15 cellular contexts compared by ENCODE assay signal in the genomic region with DNA sequence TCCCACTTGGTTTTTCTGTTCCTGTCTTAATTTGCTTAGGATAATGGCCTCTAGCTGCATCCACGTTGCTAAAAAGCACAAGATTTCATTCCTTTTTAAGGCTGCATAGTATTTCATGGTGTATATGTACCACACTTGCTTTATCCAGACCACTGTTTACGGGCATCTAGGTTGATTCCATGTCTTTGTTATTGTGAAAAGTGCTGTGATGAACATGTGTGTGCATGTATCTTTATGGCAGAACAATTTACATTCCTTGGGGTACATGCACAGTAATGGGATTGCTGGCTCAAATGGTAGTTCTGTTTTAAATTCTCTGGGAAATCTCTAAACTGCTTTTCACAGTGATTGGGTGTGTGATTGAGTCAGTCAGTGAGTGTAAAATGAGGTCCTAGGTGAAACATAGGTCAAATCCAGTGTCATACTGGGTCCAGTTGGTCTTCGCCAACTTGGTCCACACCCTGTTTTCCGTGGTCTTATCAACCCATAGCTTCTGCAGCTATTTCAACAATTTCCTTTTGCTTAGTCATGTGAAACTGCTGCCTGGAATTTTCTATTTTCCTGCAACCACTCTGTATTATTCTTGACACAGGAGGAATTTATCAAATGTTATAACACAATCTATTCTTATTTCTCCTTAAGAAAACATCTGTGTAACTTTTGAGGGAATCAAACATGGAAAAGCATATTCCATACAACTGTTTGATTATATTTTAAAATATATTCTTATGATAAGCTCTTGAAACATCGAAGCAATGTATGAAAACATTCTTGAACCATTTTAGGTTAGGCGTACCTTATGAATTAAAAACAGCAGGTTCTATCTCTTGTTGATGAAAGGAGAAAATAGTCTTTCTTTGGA.
DNase-seq lines count a peak whose midpoint lies in the region; ATAC-seq and TF ChIP-seq lines count a peak whose summit lies in the region.
"Had no signal": no experiment of that assay in that cellular context is flagged by ENCODE, and none has a peak within 500 bp of the region (broad histone marks: within the 10 kb centered on the region; RNA-seq: fewer than 3 reads in every experiment).

No MANE protein-coding gene starts in this region.

- H3K4me3 Mint-ChIP-seq in stimulated activated memory B cell treated with anti-CD40 and anti-IgM and Interleukin-4, amounts not matched to agents 10 μg/mL and 1 μg/mL and 100 μg/mL, for 72 hours, result no peak overlapping the region
- H3K4me3 Mint-ChIP-seq: activated CD8-positive, alpha-beta T cell treated with anti-CD3 and anti-CD28 coated beads, Interleukin-2, amount 10 ng/mL, durations not matched to agents 7 days and 5 days; naive B cell had no signal

- no peaks in the 10 kb centered on the region for H3K4me1 Mint-ChIP-seq in stimulated activated memory B cell treated with anti-CD40 and anti-IgM and Interleukin-4, amounts not matched to agents 10 μg/mL and 1 μg/mL and 100 μg/mL, for 72 hours

- no peaks in the 10 kb centered on the region for H3K27me3 ChIP-seq in thoracic aorta (replicated peaks; ENCODE audit: insufficient read depth)
- H3K27me3 ChIP-seq: Peyer's patch had no signal

- H3K27ac Mint-ChIP-seq in stimulated activated memory B cell treated with anti-CD40 and anti-IgM and Interleukin-4, amounts not matched to agents 10 μg/mL and 1 μg/mL and 100 μg/mL, for 72 hours, result no peak overlapping the region
- H3K27ac Mint-ChIP-seq: activated CD8-positive, alpha-beta T cell treated with anti-CD3 and anti-CD28 coated beads, Interleukin-2, amount 10 ng/mL, durations not matched to agents 7 days and 5 days; naive B cell had no signal

- TF ChIP-seq CTCF in thoracic aorta (IDR thresholded peaks at IDR 0.05), result no peak

- H3K4me3 ChIP-seq in thoracic aorta, result peak overlapping the region; percentile 55
- H3K4me3 ChIP-seq: Peyer's patch had no signal

- no peaks in the 10 kb centered on the region for H3K36me3 Mint-ChIP-seq in stimulated activated memory B cell treated with anti-CD40 and anti-IgM and Interleukin-4, amounts not matched to agents 10 μg/mL and 1 μg/mL and 100 μg/mL, for 72 hours
- H3K36me3 Mint-ChIP-seq: naive B cell had no signal

- H3K9me3 ChIP-seq in thoracic aorta, result no peaks in the 10 kb centered on the region
- H3K9me3 ChIP-seq: Peyer's patch had no signal

- no peaks in the 10 kb centered on the region for H3K27me3 Mint-ChIP-seq in stimulated activated memory B cell treated with anti-CD40 and anti-IgM and Interleukin-4, amounts not matched to agents 10 μg/mL and 1 μg/mL and 100 μg/mL, for 72 hours

- H3K9me3 Mint-ChIP-seq in stimulated activated memory B cell treated with anti-CD40 and anti-IgM and Interleukin-4, amounts not matched to agents 10 μg/mL and 1 μg/mL and 100 μg/mL, for 72 hours, result peaks cover 3% of the 10 kb centered on the region

- peak; percentile 69 for DNase-seq in HS-27A (ENCODE audit: low read depth)
- DNase-seq in amniotic epithelial cell (ENCODE audit: low read depth), result peak; percentile 85
- DNase-seq in glomerular visceral epithelial cell (ENCODE audit: extremely low spot score), result peak; percentile 31
- DNase-seq in thoracic aorta (ENCODE audit: low spot score), result no peak
- no peak for DNase-seq in GM19238 (ENCODE audit: insufficient read length, low spot score)
- no peak for DNase-seq in NCI-H2196 (lab: John Stamatoyannopoulos, UW; ENCODE audit: unreplicated experiment)
- DNase-seq: activated CD8-positive, alpha-beta T cell treated with anti-CD3 and anti-CD28 coated beads, Interleukin-2, amount 10 ng/mL, durations not matched to agents 7 days and 5 days; activated naive CD4-positive, alpha-beta T cell; naive B cell; NCI-H1092; NCI-H446 treated with DMSO at 0.1 percent for 48 hours; Peyer's patch; substantia nigra; T-helper 9 cell had no signal

- no peaks in the 10 kb centered on the region for H3K36me3 ChIP-seq in thoracic aorta
- H3K36me3 ChIP-seq: Peyer's patch had no signal

- peak; percentile 47 for ATAC-seq in thoracic aorta (ENCODE audit: insufficient number of reproducible peaks, low FRiP score, low read depth)
- ATAC-seq in stimulated activated memory B cell treated with anti-CD40 and anti-IgM and Interleukin-4, amounts not matched to agents 10 μg/mL and 1 μg/mL and 100 μg/mL, for 72 hours, result no peak
- ATAC-seq: activated CD8-positive, alpha-beta T cell treated with anti-CD3 and anti-CD28 coated beads, Interleukin-2, amount 10 ng/mL, durations not matched to agents 7 days and 5 days had no signal

- H3K27ac ChIP-seq in thoracic aorta, result peak overlapping the region; percentile 1 to 70
- H3K27ac ChIP-seq: Peyer's patch had no signal

- H3K4me1 ChIP-seq in thoracic aorta (ENCODE audit: control insufficient read depth in 1 of 2, low read depth in 2 of 2), result peaks cover 12 to 14% of the 10 kb centered on the region in 2 donors
- H3K4me1 ChIP-seq: Peyer's patch had no signal

Comparison
In these comparisons a context has a peak if more than half of its experiments do, and no peak if none do; other contexts are left out.
1. DNase-seq: peak in HS-27A (single experiment), amniotic epithelial cell (single experiment) and glomerular visceral epithelial cell (single experiment); none in thoracic aorta (single experiment), GM19238 (single experiment) and NCI-H2196 (single experiment).